In genomic region chr16:30628628-30629342, GRCh38 we compare ENCODE assay signal across 1 cellular context.
TF ChIP-seq lines count a peak whose summit lies in the region.

No MANE protein-coding gene starts in this region.

TF ChIP-seq in SK-N-SH, 30 proteins besides CTCF, POLR2A, EP300 and RAD21 (continued from another document):
- TF ChIP-seq, protein P1, sequence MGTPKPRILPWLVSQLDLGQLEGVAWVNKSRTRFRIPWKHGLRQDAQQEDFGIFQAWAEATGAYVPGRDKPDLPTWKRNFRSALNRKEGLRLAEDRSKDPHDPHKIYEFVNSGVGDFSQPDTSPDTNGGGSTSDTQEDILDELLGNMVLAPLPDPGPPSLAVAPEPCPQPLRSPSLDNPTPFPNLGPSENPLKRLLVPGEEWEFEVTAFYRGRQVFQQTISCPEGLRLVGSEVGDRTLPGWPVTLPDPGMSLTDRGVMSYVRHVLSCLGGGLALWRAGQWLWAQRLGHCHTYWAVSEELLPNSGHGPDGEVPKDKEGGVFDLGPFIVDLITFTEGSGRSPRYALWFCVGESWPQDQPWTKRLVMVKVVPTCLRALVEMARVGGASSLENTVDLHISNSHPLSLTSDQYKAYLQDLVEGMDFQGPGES (IDR thresholded peaks at IDR 0.05; ENCODE audit: low read depth, low read length), result no peak
- no peak for TF ChIP-seq RCOR1 (IDR thresholded peaks at IDR 0.05; ENCODE audit: low read length)
TF ChIP-seq in SK-N-SH: peak in this region for 3.
